8 cellular contexts compared by ENCODE assay signal in genomic region chr1:230641900-230642262, GRCh38. TPM values are rescaled to one million over a fixed set of nuclear protein-coding genes. Genes with fewer than 3 reads are reported as not detected.
DNase-seq lines count a peak whose midpoint lies in the region; ATAC-seq and TF ChIP-seq lines count a peak whose summit lies in the region.

No MANE protein-coding gene starts in this region.

- CTCF ChIA-PET in A673 (lab: Charles Lee), result interaction anchor here (0.5 to 1.0 kb wide), 4 partner anchors 12 to 221 kb away, joined by 3 to 4 read pairs (median 4); no protein-coding TSS in a partner anchor

- H3K27me3 ChIP-seq in A673 (replicated peaks; ENCODE audit: insufficient read depth, low read depth, low read length, poor library complexity) (peaks cover 29% of the 10 kb centered on the region), stomach (peaks cover 0 to 18% (median 0%) of the 10 kb centered on the region in 3 donors), body of pancreas (no peaks in the 10 kb centered on the region)

- peaks cover 3% of the 10 kb centered on the region for H3K4me1 ChIP-seq in A673 (ENCODE audit: insufficient read depth, low read length, poor library complexity, severe bottlenecking)
- H3K4me1 ChIP-seq in stomach, result peaks cover 26 to 45% (median 44%) of the 10 kb centered on the region in 4 donors
- H3K4me1 ChIP-seq in body of pancreas, result peaks cover 43% of the 10 kb centered on the region

- no TSS peak for BruUV-seq in A673 (replicated peaks; lab: Mats Ljungman, UMichigan)

- ATAC-seq in GM21423 (IDR thresholded peaks at IDR 0.05; ENCODE audit: unreplicated experiment) (peak; percentile 7), body of pancreas (no peak)

- TF ChIP-seq EP300 in stomach (IDR thresholded peaks at IDR 0.05), result no peak

- POLR2A ChIA-PET in A673 (lab: Charles Lee; ENCODE audit: low non-redundant PET), result no interaction called here

- WGBS in stomach, 5 donors, result 14 to 20% (median 17%) methylated on average over 18 of the region's 18 CpGs
- WGBS in body of pancreas, 2 donors, result 20 to 30% methylated on average over 12 to 18 of the region's 18 CpGs

- DNase-seq in A673 (ENCODE audit: low spot score) (no peak), stomach (no peak), body of pancreas (no peak), cerebellum (ENCODE audit: low spot score) (no peak), AML-193 (lab: John Stamatoyannopoulos, UW) (no peak)

- intact Hi-C loops in A673 (cut with micrococcal nuclease; ENCODE audit: unreplicated experiment), result loop anchor here (2.0 to 5.0 kb wide), 2 partner anchors 130 to 569 kb away; no protein-coding TSS in a partner anchor
- intact Hi-C loops in stomach (cut with DNase I; ENCODE audit: low total_unique reads), result no loop called here
- intact Hi-C loops in body of pancreas (cut with DNase I), result loop anchor here (10.0 kb wide), 1 partner anchor 133 kb away; no protein-coding TSS in a partner anchor

- H3K4me3 ChIP-seq in A673 (ENCODE audit: low read depth, low read length, poor library complexity, severe bottlenecking) (peak overlapping the region; percentile 89), WI38 (ENCODE audit: low read depth, low read length) (peak overlapping the region; percentile 78), iPS-11a (ENCODE audit: low read depth, low read length) (peak overlapping the region; percentile 97), stomach (peak overlapping the region; percentile 78 to 96 (median 89)), body of pancreas (no peak overlapping the region)

- TF ChIP-seq CTCF in A673 (conservative IDR thresholded peaks at IDR 0.05; ENCODE audit: low read depth, low read length) (no peak), WI38 (IDR thresholded peaks at IDR 0.05; ENCODE audit: low read depth, low read length) (no peak), stomach (IDR thresholded peaks at IDR 0.05) (no peak), body of pancreas (IDR thresholded peaks at IDR 0.05) (no peak)

- H3K9me3 ChIP-seq in A673 (ENCODE audit: low read depth, low read length, poor library complexity, severe bottlenecking), result no peaks in the 10 kb centered on the region
- H3K9me3 ChIP-seq in stomach, result no peaks in the 10 kb centered on the region
- no peaks in the 10 kb centered on the region for H3K9me3 ChIP-seq in body of pancreas

- no peaks in the 10 kb centered on the region for H3K36me3 ChIP-seq in A673 (ENCODE audit: insufficient read depth, low read length, poor library complexity, severe bottlenecking)
- peaks cover 0 to 16% (median 6%) of the 10 kb centered on the region in 4 donors for H3K36me3 ChIP-seq in stomach
- no peaks in the 10 kb centered on the region for H3K36me3 ChIP-seq in body of pancreas (replicated peaks in 1 of 2; ENCODE audit: insufficient read depth in 1 of 2, low read depth in 2 of 2)

- H3K27ac ChIP-seq in A673 (ENCODE audit: low read depth, low read length, poor library complexity, severe bottlenecking), result no peak overlapping the region
- peak overlapping the region in 3 of 5 donors; percentile 86 to 91 (median 89) for H3K27ac ChIP-seq in stomach
- no peak overlapping the region for H3K27ac ChIP-seq in body of pancreas

- TF ChIP-seq POLR2A in stomach (IDR thresholded peaks at IDR 0.05), result no peak
- no peak for TF ChIP-seq POLR2A in body of pancreas (IDR thresholded peaks at IDR 0.05)

RNA-seq across cellular contexts. Expression of gene COG2, which starts 0.4 kb away (rescaled TPM):
- total RNA-seq in A673 (2021) (20.3 and 26.6 TPM in 2 replicates), stomach (10 to 100 TPM; 16.5 to 51.3 (median 34.8) TPM), body of pancreas (10 to 100 TPM; 13.7 to 26.0 TPM), cerebellum (24.0 TPM)
- 10 to 100 TPM in 2 of 3 donors, 1 to 10 TPM in 1; 8.9 to 16.8 (median 11.3) TPM for polyA plus RNA-seq in stomach

Comparison
In these comparisons a context has a peak if more than half of its experiments do, and no peak if none do; other contexts are left out.
1. H3K27ac ChIP-seq: peak in stomach (3 of 5); none in A673 (single experiment) and body of pancreas (0 of 4).
2. H3K4me3 ChIP-seq: peak in A673 (single experiment), WI38 (single experiment), iPS-11a (single experiment) and stomach (4 of 4); none in body of pancreas (0 of 2).